In the genomic region with DNA sequence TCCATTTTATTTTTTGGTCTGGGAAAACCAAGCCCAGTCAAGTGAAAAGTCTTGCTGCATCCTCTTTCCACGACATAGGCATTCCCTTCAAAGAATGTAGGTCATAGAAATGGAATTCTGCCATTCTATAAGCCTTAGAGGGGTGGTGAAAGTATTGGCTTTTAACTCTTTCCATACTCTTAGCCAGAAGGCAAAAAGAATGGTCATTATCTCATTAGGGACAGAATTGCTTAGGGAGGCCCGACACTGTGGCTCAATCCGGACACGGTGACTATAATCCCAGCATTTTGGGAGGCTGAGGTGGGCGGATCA, we compare ENCODE assay signal across 7 cellular contexts. TPM values are rescaled to one million over a fixed set of nuclear protein-coding genes. Genes with fewer than 3 reads are reported as not detected.
DNase-seq lines count a peak whose midpoint lies in the region; ATAC-seq and TF ChIP-seq lines count a peak whose summit lies in the region.

No MANE protein-coding gene starts in this region.

- H3K79me2 ChIP-seq in HCT116 (ENCODE audit: insufficient read depth, low read length), result no peaks in the 10 kb centered on the region

- H4K20me1 ChIP-seq in HCT116 (ENCODE audit: insufficient read depth), result no peaks in the 10 kb centered on the region

- intact Hi-C loops in HCT116 (cut with micrococcal nuclease) (loop anchor here (1.0 to 2.0 kb wide), 4 partner anchors 26 to 176 kb away; partner anchors contain the start of gene CASC3), right cardiac atrium (cut with DNase I) (loop anchor here in 3 of 4 donors (5.0 kb wide), 2 partner anchors 47 to 53 kb away; no protein-coding TSS in a partner anchor), spleen (cut with DNase I; ENCODE audit: low total_unique reads) (no loop called here)

- TF ChIP-seq CTCF in HCT116 (IDR thresholded peaks at IDR 0.05 in 2 of 3, conservative IDR thresholded peaks at IDR 0.05 in 1 of 3; ENCODE audit: borderline replicate concordance in 1 of 3, insufficient read depth in 1 of 3, low read depth in 2 of 3, low read length in 2 of 3) (no peak), WERI-Rb-1 (IDR thresholded peaks at IDR 0.05; ENCODE audit: low read depth, low read length) (no peak), spleen (IDR thresholded peaks at IDR 0.05 in 8 of 11, conservative IDR thresholded peaks at IDR 0.05 in 3 of 11) (no peak)

- TF ChIP-seq POLR2A in HCT116 (IDR thresholded peaks at IDR 0.05; ENCODE audit: borderline replicate concordance, extremely low read depth, insufficient read depth, insufficient read length) (no peak), spleen (IDR thresholded peaks at IDR 0.05) (no peak)

- POLR2A ChIA-PET in HCT116 (lab: Charles Lee), result interaction anchor here (0.8 to 8.1 kb wide), 6 partner anchors 9 to 61 kb away, joined by 3 to 160 read pairs (median 4); partner anchors contain the start of genes MSL1 and NR1D1

- H3K4me2 ChIP-seq in HCT116 (ENCODE audit: low read length), result peak overlapping the region; percentile 75

- DNase-seq in HCT116 (ENCODE audit: low read depth, low spot score) (no peak), WERI-Rb-1 (no peak), right cardiac atrium (no peak), spleen (no peak), NCI-H2171 (lab: John Stamatoyannopoulos, UW) (no peak)
- no peak for DNase-seq in activated CD4-positive, alpha-beta T cell treated with anti-CD3 and anti-CD28 coated beads, Interleukin-2, amount 50 U/mL, for 48 hours

- CTCF ChIA-PET in HCT116 (lab: Charles Lee), result interaction anchor here (1.4 to 6.3 kb wide), 12 partner anchors 10 to 304 kb away, joined by 3 to 69 read pairs (median 11); partner anchors contain the start of genes CASC3, NR1D1 and TOP2A

- H3K36me3 ChIP-seq in HCT116 (ENCODE audit: control insufficient read depth in 1 of 2, insufficient read depth in 2 of 2, low read length in 2 of 2) (no peaks in the 10 kb centered on the region), WERI-Rb-1 (no peaks in the 10 kb centered on the region), spleen (no peaks in the 10 kb centered on the region)

- H3K27ac ChIP-seq in HCT116 (ENCODE audit: low read depth, low read length) (peak overlapping the region; percentile 71), WERI-Rb-1 (peak overlapping the region; percentile 76), right cardiac atrium (ENCODE audit: low read length) (peak overlapping the region; percentile 95), spleen (peak overlapping the region; percentile 78 to 91 (median 86))

- peak overlapping the region; percentile 68 for H3K9ac ChIP-seq in HCT116 (ENCODE audit: low read length)

- H3K9me3 ChIP-seq in HCT116 (ENCODE audit: control insufficient read depth in 1 of 2, insufficient read depth in 1 of 2, low read depth in 1 of 2, low read length in 2 of 2) (no peaks in the 10 kb centered on the region), WERI-Rb-1 (ENCODE audit: severe bottlenecking) (no peaks in the 10 kb centered on the region), right cardiac atrium (ENCODE audit: control insufficient read depth, low read length) (no peaks in the 10 kb centered on the region), spleen (no peaks in the 10 kb centered on the region)

- H3K4me1 ChIP-seq in HCT116 (ENCODE audit: control insufficient read depth in 1 of 2, insufficient read depth in 2 of 2, low read length in 2 of 2) (peaks cover 55 to 64% of the 10 kb centered on the region in 2 experiments), right cardiac atrium (ENCODE audit: control insufficient read depth, insufficient read depth, low read length) (peaks cover 11% of the 10 kb centered on the region), spleen (peaks cover 36 to 66% (median 53%) of the 10 kb centered on the region in 6 donors)

- H2AFZ ChIP-seq in HCT116 (ENCODE audit: low read depth, low read length, poor library complexity, severe bottlenecking), result no peak overlapping the region

- peak overlapping the region in 1 of 2 experiments; percentile 44; a peak in 2 of 4 replicates for H3K4me3 ChIP-seq in HCT116 (replicated peaks in 1 of 2; ENCODE audit: low read depth in 1 of 2, low read length in 2 of 2)
- H3K4me3 ChIP-seq in WERI-Rb-1 (ENCODE audit: low read depth, low read length), result peak overlapping the region; percentile 68
- no peak overlapping the region for H3K4me3 ChIP-seq in right cardiac atrium (ENCODE audit: low read length)
- H3K4me3 ChIP-seq in spleen, result peak overlapping the region in 2 of 8 donors; percentile 54 to 71

- no peak for ATAC-seq in HCT116
- no peak for ATAC-seq in right cardiac atrium
- ATAC-seq in GM19395 (IDR thresholded peaks at IDR 0.05; ENCODE audit: unreplicated experiment), result no peak

- WGBS in right cardiac atrium, result 51% methylated on average over 5 of the region's 5 CpGs
- 59 to 79% (median 77%) methylated on average over 5 of the region's 5 CpGs for WGBS in spleen, 5 donors

- H3K9me2 ChIP-seq in HCT116 (ENCODE audit: insufficient read depth), result no peaks in the 10 kb centered on the region

- H3K27me3 ChIP-seq in HCT116 (ENCODE audit: insufficient read depth, low read length), result no peaks in the 10 kb centered on the region
- no peaks in the 10 kb centered on the region for H3K27me3 ChIP-seq in WERI-Rb-1 (ENCODE audit: insufficient read depth, low read depth, severe bottlenecking)
- H3K27me3 ChIP-seq in right cardiac atrium (ENCODE audit: control insufficient read depth, insufficient read depth), result no peaks in the 10 kb centered on the region
- H3K27me3 ChIP-seq in spleen (replicated peaks in 1 of 7), result no peaks in the 10 kb centered on the region

- TF ChIP-seq RAD21 in HCT116 (IDR thresholded peaks at IDR 0.05; ENCODE audit: low read depth), result no peak

- BruUV-seq in HCT116 (replicated peaks; lab: Mats Ljungman, UMichigan), result no TSS peak

- RAD21 ChIA-PET in HCT116 (lab: Charles Lee; ENCODE audit: low non-redundant PET in 1 of 2, low total read pairs in 2 of 2, uncharacterized antibody in 2 of 2, unreplicated experiment in 2 of 2), result interaction anchor here (0.7 to 1.8 kb wide), 6 partner anchors 27 to 100 kb away, joined by 3 to 10 read pairs (median 4); partner anchors contain the start of gene CASC3 (in 1 of the 2)

TF ChIP-seq in HCT116, 20 proteins besides CTCF, POLR2A, EP300 and RAD21 (continues in another document):
- no peak for TF ChIP-seq ZFX (IDR thresholded peaks at IDR 0.05)
- no peak for TF ChIP-seq CBX3 (IDR thresholded peaks at IDR 0.05; ENCODE audit: low read depth)
- no peak for TF ChIP-seq JUND (IDR thresholded peaks at IDR 0.05)
- no peak for TF ChIP-seq POLR2AphosphoS5 (IDR thresholded peaks at IDR 0.05; ENCODE audit: low read depth, low read length)
- no peak for TF ChIP-seq EGR1 (IDR thresholded peaks at IDR 0.05; ENCODE audit: low read depth)
- no peak for TF ChIP-seq SIN3A (IDR thresholded peaks at IDR 0.05; ENCODE audit: low read depth)
- TF ChIP-seq ELF1 (IDR thresholded peaks at IDR 0.05; ENCODE audit: borderline replicate concordance, low read depth), result no peak
- TF ChIP-seq EZH2phosphoT487 (IDR thresholded peaks at IDR 0.05; ENCODE audit: borderline replicate concordance), result no peak
- TF ChIP-seq EZH2 (IDR thresholded peaks at IDR 0.05), result no peak
- TF ChIP-seq FOSL1 (IDR thresholded peaks at IDR 0.05; ENCODE audit: low read depth), result no peak

RNA-seq across cellular contexts. Expression of gene MSL1, which starts 7.9 kb away (rescaled TPM):
- total RNA-seq in HCT116 (2021; ENCODE audit: unreplicated experiment) (67.2 TPM), right cardiac atrium (10 to 100 TPM; 53.6 to 57.3 (median 55.2) TPM), spleen (100 to 1,000 TPM; 101 to 154 (median 127) TPM)
- 26.8 and 36.5 TPM in 2 replicates for polyA plus RNA-seq in HCT116 (2012)
- polyA plus RNA-seq in right cardiac atrium (44.8 TPM), spleen (10 to 100 TPM; 52.6 to 85.0 (median 73.3) TPM)

RNA-seq across cellular contexts. Expression of gene NR1D1, which starts 13.5 kb away (rescaled TPM):
- 63.7 TPM for total RNA-seq in HCT116 (2021; ENCODE audit: unreplicated experiment)
- polyA plus RNA-seq in HCT116 (2012), result 104 and 122 TPM in 2 replicates
- 10 to 100 TPM; 10.2 to 25.1 (median 18.8) TPM for total RNA-seq in right cardiac atrium
- polyA plus RNA-seq in right cardiac atrium, result 12.3 TPM
- total RNA-seq in spleen, result 10 to 100 TPM in 4 of 7 donors, 1 to 10 TPM in 3; 5.5 to 15.8 (median 10.2) TPM
- 1 to 10 TPM; 3.3 to 6.4 (median 5.2) TPM for polyA plus RNA-seq in spleen

RNA-seq across cellular contexts. Expression of gene CASC3, which starts 26.4 kb away (rescaled TPM):
- total RNA-seq in HCT116 (2021; ENCODE audit: unreplicated experiment) (73.1 TPM), right cardiac atrium (10 to 100 TPM; 50.2 to 56.7 (median 50.7) TPM), spleen (100 to 1,000 TPM in 1 of 7 donors, 10 to 100 TPM in 6; 67.0 to 105 (median 78.5) TPM)
- 35.5 and 37.0 TPM in 2 replicates for polyA plus RNA-seq in HCT116 (2012)
- polyA plus RNA-seq in right cardiac atrium (23.4 TPM), spleen (10 to 100 TPM; 20.2 to 38.9 (median 35.0) TPM)

RNA-seq across cellular contexts. Expression of gene THRA, which starts 51.2 kb away (rescaled TPM):
- 23.3 TPM for total RNA-seq in HCT116 (2021; ENCODE audit: unreplicated experiment)
- polyA plus RNA-seq in HCT116 (2012), result 20.3 and 21.1 TPM in 2 replicates
- 10 to 100 TPM; 80.6 to 99.5 (median 95.9) TPM for total RNA-seq in right cardiac atrium
- 73.3 TPM for polyA plus RNA-seq in right cardiac atrium
- total RNA-seq in spleen, result 10 to 100 TPM; 14.6 to 36.1 (median 19.7) TPM
- polyA plus RNA-seq in spleen, result 10 to 100 TPM in 1 of 3 donors, 1 to 10 TPM in 2; 3.9 to 12.9 (median 4.7) TPM

RNA-seq across cellular contexts. Expression of gene MED24, which starts 59.7 kb away (rescaled TPM):
- 92.1 TPM for total RNA-seq in HCT116 (2021; ENCODE audit: unreplicated experiment)
- 68.9 and 90.5 TPM in 2 replicates for polyA plus RNA-seq in HCT116 (2012)
- total RNA-seq in right cardiac atrium, result 10 to 100 TPM; 54.3 to 60.5 (median 54.7) TPM
- polyA plus RNA-seq in right cardiac atrium, result 45.1 TPM
- total RNA-seq in spleen, result 100 to 1,000 TPM in 1 of 7 donors, 10 to 100 TPM in 6; 71.7 to 102 (median 79.1) TPM
- polyA plus RNA-seq in spleen, result 10 to 100 TPM; 29.2 to 54.4 (median 42.7) TPM
